Comparison of ENCODE assay signal across 1 cellular context in the genomic region with DNA sequence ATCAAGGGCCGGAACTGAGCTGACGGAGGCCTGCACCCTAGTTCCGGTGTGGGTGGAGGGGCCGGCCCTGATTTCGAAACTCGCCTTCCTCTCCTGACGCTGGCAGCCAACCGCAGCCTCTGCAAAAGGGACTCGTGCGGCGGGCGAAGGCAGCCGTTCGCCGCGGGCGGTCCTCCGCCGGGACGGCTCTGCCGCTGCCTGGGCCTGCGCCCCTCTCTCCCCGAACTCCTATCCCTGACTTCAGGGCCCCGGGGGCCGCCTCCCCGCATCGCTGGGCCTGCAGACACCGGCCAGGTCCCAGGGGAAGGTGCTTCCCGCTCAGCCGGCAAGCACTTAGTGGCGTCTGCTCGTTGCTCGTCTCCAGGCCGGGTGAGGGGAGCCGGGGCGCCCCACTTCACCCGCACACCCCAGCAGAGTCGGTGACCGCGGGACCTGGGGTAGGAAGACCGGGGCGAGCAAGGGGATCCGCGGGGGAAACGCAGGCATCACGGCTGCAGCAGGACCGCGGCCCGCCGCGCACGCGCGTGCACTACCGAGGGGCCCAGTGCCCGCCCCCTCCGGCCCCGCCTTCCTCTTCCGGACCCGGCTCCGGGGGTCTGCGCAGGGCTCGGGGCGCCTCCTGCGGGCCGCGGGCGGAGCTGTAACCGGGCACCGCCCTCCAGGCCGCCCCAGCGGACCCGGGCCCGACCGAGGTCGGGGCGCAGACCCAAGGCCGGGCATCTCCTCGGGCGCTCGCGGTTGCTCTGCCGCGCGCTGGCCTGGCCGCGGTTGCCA.
A peak's percentile ranks its signal among the peaks of the same experiment; 100 is the strongest.
TF ChIP-seq lines count a peak whose summit lies in the region.

No MANE protein-coding gene starts in this region.

TF ChIP-seq in HepG2, 621 proteins besides CTCF, POLR2A, EP300 and RAD21 (continued from another document and continues in another):
- TF ChIP-seq CHCHD3 (CRISPR knock-in tag; IDR thresholded peaks at IDR 0.05) (no peak), ZNF30 (CRISPR knock-in tag; IDR thresholded peaks at IDR 0.05) (no peak), MATR3 (CRISPR knock-in tag; IDR thresholded peaks at IDR 0.05) (no peak), PRDM15 (CRISPR knock-in tag; IDR thresholded peaks at IDR 0.05) (0 out of 2 replicates have a peak, but pooled peaks have one; percentile 52), NFE2 (CRISPR knock-in tag; IDR thresholded peaks at IDR 0.05) (no peak), ZNF660 (CRISPR knock-in tag; IDR thresholded peaks at IDR 0.05; ENCODE audit: borderline replicate concordance, low read depth) (no peak), ZBTB8A (CRISPR knock-in tag; IDR thresholded peaks at IDR 0.05; ENCODE audit: borderline replicate concordance, low read depth) (no peak; the same call in 1 of the 2 replicates), GTF2F1 (IDR thresholded peaks at IDR 0.05; ENCODE audit: low read length) (no peak), ZSCAN20 (CRISPR knock-in tag; IDR thresholded peaks at IDR 0.05; ENCODE audit: borderline replicate concordance) (peak; percentile 50; the same call in 1 of the 2 replicates), ZNF7 (CRISPR knock-in tag; IDR thresholded peaks at IDR 0.05) (no peak), PITX1 (CRISPR knock-in tag; IDR thresholded peaks at IDR 0.05) (peak; percentile 46; the same call in 1 of the 2 replicates), ZNF773 (CRISPR knock-in tag; IDR thresholded peaks at IDR 0.05; ENCODE audit: borderline replicate concordance) (0 out of 2 replicates have a peak, but pooled peaks have one; percentile 68), HES4 (CRISPR knock-in tag; IDR thresholded peaks at IDR 0.05; ENCODE audit: borderline replicate concordance) (no peak; the same call in 1 of the 2 replicates), SATB2 (CRISPR knock-in tag; IDR thresholded peaks at IDR 0.05) (no peak), FOXA3 (CRISPR knock-in tag; IDR thresholded peaks at IDR 0.05) (peak; percentile 3; the same call in 1 of the 2 replicates), ZBTB43 (CRISPR knock-in tag; conservative IDR thresholded peaks at IDR 0.05) (peak; percentile 75), ATF7 (IDR thresholded peaks at IDR 0.05) (no peak), ATF7 (CRISPR knock-in tag; IDR thresholded peaks at IDR 0.05) (peak; percentile 62; the same call in 1 of the 2 replicates), ZNF839 (CRISPR knock-in tag; IDR thresholded peaks at IDR 0.05; ENCODE audit: borderline replicate concordance) (peak; percentile 83; the same call in 1 of the 2 replicates), ZNF639 (CRISPR knock-in tag; conservative IDR thresholded peaks at IDR 0.05) (peak; percentile 86), ZNF263 (CRISPR knock-in tag; IDR thresholded peaks at IDR 0.05) (0 out of 2 replicates have a peak, but pooled peaks have one; percentile 41), TOE1 (CRISPR knock-in tag; IDR thresholded peaks at IDR 0.05) (0 out of 2 replicates have a peak, but pooled peaks have one; percentile 54), ZNF772 (CRISPR knock-in tag; IDR thresholded peaks at IDR 0.05) (peak; percentile 86), ZBTB7B (CRISPR knock-in tag; IDR thresholded peaks at IDR 0.05) (peak; percentile 71; the same call in 1 of the 2 replicates), RORA (CRISPR knock-in tag; IDR thresholded peaks at IDR 0.05) (no peak), RNF2 (conservative IDR thresholded peaks at IDR 0.05; ENCODE audit: low read depth) (no peak; the same call in none of the 2 replicates), HNF4A (CRISPR knock-in tag; IDR thresholded peaks at IDR 0.05) (0 out of 2 replicates have a peak, but pooled peaks have one; percentile 17), ZNF563 (CRISPR knock-in tag; IDR thresholded peaks at IDR 0.05) (peak; percentile 92), ZMYM2 (CRISPR knock-in tag; IDR thresholded peaks at IDR 0.05) (no peak), MED8 (CRISPR knock-in tag; IDR thresholded peaks at IDR 0.05; ENCODE audit: insufficient replicate concordance) (peak; percentile 88), POLR2AphosphoS5 (IDR thresholded peaks at IDR 0.05; ENCODE audit: low read depth, low read length) (peak; percentile 73), FOXJ3 (CRISPR knock-in tag; IDR thresholded peaks at IDR 0.05; ENCODE audit: borderline replicate concordance) (peak; percentile 45; the same call in 1 of the 2 replicates), ZNF441 (CRISPR knock-in tag; IDR thresholded peaks at IDR 0.05; ENCODE audit: borderline replicate concordance) (0 out of 2 replicates have a peak, but pooled peaks have one; percentile 45), ZNF343 (CRISPR knock-in tag; IDR thresholded peaks at IDR 0.05) (peak; percentile 69; the same call in 1 of the 2 replicates), ZNF225 (CRISPR knock-in tag; IDR thresholded peaks at IDR 0.05) (peak; percentile 78), JARID2 (CRISPR knock-in tag; IDR thresholded peaks at IDR 0.05; ENCODE audit: insufficient replicate concordance) (no peak), TOPORS (CRISPR knock-in tag; IDR thresholded peaks at IDR 0.05) (peak; percentile 83), GABPB1 (CRISPR knock-in tag; IDR thresholded peaks at IDR 0.05) (peak; percentile 92), SMC3 (IDR thresholded peaks at IDR 0.05; ENCODE audit: low read length) (no peak), ZNF792 (CRISPR knock-in tag; IDR thresholded peaks at IDR 0.05) (0 out of 2 replicates have a peak, but pooled peaks have one; percentile 23), NFIB (CRISPR knock-in tag; IDR thresholded peaks at IDR 0.05; ENCODE audit: borderline replicate concordance) (no peak), ZNF350 (CRISPR knock-in tag; IDR thresholded peaks at IDR 0.05; ENCODE audit: borderline replicate concordance, low read depth) (peak; percentile 94), SIN3B (IDR thresholded peaks at IDR 0.05; ENCODE audit: low read length) (0 out of 2 replicates have a peak, but pooled peaks have one; percentile 20), MTA3 (CRISPR knock-in tag; IDR thresholded peaks at IDR 0.05) (no peak), RELA (CRISPR knock-in tag; IDR thresholded peaks at IDR 0.05) (no peak), ZNF207 (IDR thresholded peaks at IDR 0.05; ENCODE audit: borderline replicate concordance) (no peak), SMARCE1 (IDR thresholded peaks at IDR 0.05; ENCODE audit: borderline replicate concordance) (no peak), TCF7L2 (IDR thresholded peaks at IDR 0.05; ENCODE audit: low read depth, low read length) (no peak)
- TF ChIP-seq, protein P1, sequence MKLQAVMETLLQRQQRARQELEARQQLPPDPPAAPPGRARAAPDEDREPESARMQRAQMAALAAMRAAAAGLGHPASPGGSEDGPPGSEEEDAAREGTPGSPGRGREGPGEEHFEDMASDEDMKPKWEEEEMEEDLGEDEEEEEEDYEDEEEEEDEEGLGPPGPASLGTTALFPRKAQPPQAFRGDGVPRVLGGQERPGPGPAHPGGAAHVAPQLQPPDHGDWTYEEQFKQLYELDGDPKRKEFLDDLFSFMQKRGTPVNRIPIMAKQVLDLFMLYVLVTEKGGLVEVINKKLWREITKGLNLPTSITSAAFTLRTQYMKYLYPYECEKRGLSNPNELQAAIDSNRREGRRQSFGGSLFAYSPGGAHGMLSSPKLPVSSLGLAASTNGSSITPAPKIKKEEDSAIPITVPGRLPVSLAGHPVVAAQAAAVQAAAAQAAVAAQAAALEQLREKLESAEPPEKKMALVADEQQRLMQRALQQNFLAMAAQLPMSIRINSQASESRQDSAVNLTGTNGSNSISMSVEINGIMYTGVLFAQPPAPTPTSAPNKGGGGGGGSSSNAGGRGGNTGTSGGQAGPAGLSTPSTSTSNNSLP (IDR thresholded peaks at IDR 0.05; ENCODE audit: low read depth, low read length): no peak
- TF ChIP-seq, protein P2, sequence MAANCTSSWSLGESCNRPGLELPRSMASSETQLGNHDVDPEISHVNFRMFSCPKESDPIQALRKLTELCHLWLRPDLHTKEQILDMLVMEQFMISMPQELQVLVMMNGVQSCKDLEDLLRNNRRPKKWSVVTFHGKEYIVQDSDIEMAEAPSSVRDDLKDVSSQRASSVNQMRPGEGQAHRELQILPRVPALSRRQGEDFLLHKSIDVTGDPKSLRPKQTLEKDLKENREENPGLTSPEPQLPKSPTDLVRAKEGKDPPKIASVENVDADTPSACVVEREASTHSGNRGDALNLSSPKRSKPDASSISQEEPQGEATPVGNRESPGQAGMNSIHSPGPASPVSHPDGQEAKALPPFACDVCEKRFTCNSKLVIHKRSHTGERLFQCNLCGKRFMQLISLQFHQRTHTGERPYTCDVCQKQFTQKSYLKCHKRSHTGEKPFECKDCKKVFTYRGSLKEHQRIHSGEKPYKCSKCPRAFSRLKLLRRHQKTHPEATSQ (CRISPR knock-in tag; IDR thresholded peaks at IDR 0.05; ENCODE audit: borderline replicate concordance): peak; percentile 86
- TF ChIP-seq, protein P3, sequence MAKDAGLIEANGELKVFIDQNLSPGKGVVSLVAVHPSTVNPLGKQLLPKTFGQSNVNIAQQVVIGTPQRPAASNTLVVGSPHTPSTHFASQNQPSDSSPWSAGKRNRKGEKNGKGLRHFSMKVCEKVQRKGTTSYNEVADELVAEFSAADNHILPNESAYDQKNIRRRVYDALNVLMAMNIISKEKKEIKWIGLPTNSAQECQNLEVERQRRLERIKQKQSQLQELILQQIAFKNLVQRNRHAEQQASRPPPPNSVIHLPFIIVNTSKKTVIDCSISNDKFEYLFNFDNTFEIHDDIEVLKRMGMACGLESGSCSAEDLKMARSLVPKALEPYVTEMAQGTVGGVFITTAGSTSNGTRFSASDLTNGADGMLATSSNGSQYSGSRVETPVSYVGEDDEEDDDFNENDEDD (CRISPR knock-in tag; IDR thresholded peaks at IDR 0.05; ENCODE audit: borderline replicate concordance): peak; percentile 46; the same call in 1 of the 2 replicates
- TF ChIP-seq, protein P4, sequence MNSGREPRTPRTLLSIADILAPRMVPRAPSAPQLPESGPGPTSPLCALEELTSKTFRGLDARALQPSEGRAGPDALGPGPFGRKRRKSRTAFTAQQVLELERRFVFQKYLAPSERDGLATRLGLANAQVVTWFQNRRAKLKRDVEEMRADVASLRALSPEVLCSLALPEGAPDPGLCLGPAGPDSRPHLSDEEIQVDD (CRISPR knock-in tag; IDR thresholded peaks at IDR 0.05; ENCODE audit: borderline replicate concordance): no peak
